8 cellular contexts compared by ENCODE assay signal in genomic region chr2:174771631-174772491, GRCh38. TPM values are rescaled to one million over a fixed set of nuclear protein-coding genes. Genes with fewer than 3 reads are reported as not detected.
A peak's percentile ranks its signal among the peaks of the same experiment; 100 is the strongest.
DNase-seq lines count a peak whose midpoint lies in the region; ATAC-seq, FAIRE-seq and TF ChIP-seq lines count a peak whose summit lies in the region.

No MANE protein-coding gene starts in this region.

- H3K4me1 ChIP-seq in CD8-positive, alpha-beta memory T cell (ENCODE audit: insufficient read depth, low read length), result peaks cover 12% of the 10 kb centered on the region
- H3K4me1 ChIP-seq in HUES48 (ENCODE audit: control insufficient read depth, insufficient read depth, low read length) (peaks cover 35% of the 10 kb centered on the region), PC-9 (replicated peaks; ENCODE audit: insufficient read depth) (0 out of 2 replicates have a peak, but pooled peaks cover 3% of the 10 kb centered on the region), GM12878 (ENCODE audit: control insufficient read depth, insufficient read depth, low read length) (no peaks in the 10 kb centered on the region), hepatocyte (ENCODE audit: insufficient read depth) (peaks cover 16% of the 10 kb centered on the region)

- H3K27me3 ChIP-seq in CD8-positive, alpha-beta memory T cell (ENCODE audit: insufficient read depth, low read length, poor library complexity, severe bottlenecking), result no peaks in the 10 kb centered on the region
- H3K27me3 ChIP-seq in HUES48 (ENCODE audit: control insufficient read depth, insufficient read depth, low read length) (no peaks in the 10 kb centered on the region), PC-9 (ENCODE audit: insufficient read depth, low read depth) (no peaks in the 10 kb centered on the region), GM12878 (replicated peaks in 1 of 2; ENCODE audit: control insufficient read depth in 2 of 2, insufficient read depth in 2 of 2, low read length in 1 of 2) (peaks cover 0 to 1% of the 10 kb centered on the region in 2 experiments; a peak in 1 of 4 replicates), hepatocyte (no peaks in the 10 kb centered on the region)

- H3K9ac ChIP-seq in HUES48 (ENCODE audit: low read depth, low read length) (peak overlapping the region; percentile 65), GM12878 (ENCODE audit: control insufficient read depth, insufficient read depth, low read length) (no peak overlapping the region)

- RAD21 ChIA-PET in GM12878 (lab: Charles Lee; ENCODE audit: unreplicated experiment), result interaction anchor here (0.6 to 7.2 kb wide), 8 partner anchors 19 to 219 kb away, joined by 3 to 46 read pairs (median 6); no protein-coding TSS in a partner anchor

- peak; percentile 65 for FAIRE-seq in GM12878 (lab: Jason Lieb, UNC)

- SMC1A ChIA-PET in GM12878 (lab: Charles Lee; ENCODE audit: uncharacterized antibody, unreplicated experiment), result interaction anchor here (0.6 to 3.0 kb wide), 9 partner anchors 10 to 237 kb away, joined by 3 to 26 read pairs (median 3); no protein-coding TSS in a partner anchor

- DNase-seq in CD8-positive, alpha-beta memory T cell, result peak in 1 of 5 donors; percentile 66
- DNase-seq in PC-9 (peak; percentile 70 to 82), GM12878 (ENCODE audit: low read depth, low spot score) (no peak), hepatocyte (ENCODE audit: low spot score) (peak; percentile 87), retinal pigment epithelial cell (ENCODE audit: low read depth) (no peak)

- no peak for TF ChIP-seq POLR2A in GM12878 (IDR thresholded peaks at IDR 0.05; ENCODE audit: low read depth, low read length)

- TF ChIP-seq RAD21 in GM12878 (IDR thresholded peaks at IDR 0.05; ENCODE audit: insufficient read depth, low read depth, low read length), result peak; percentile 67

- H3F3A ChIP-seq in PC-9 (ENCODE audit: insufficient read depth, low read depth), result no peaks in the 10 kb centered on the region

- peaks cover 0 to 12% of the 10 kb centered on the region in 2 donors for H3K27me3 Mint-ChIP-seq in CD8-positive, alpha-beta memory T cell

- in situ Hi-C loops in GM12878 (cut with MboI), result no loop called here

- CTCF ChIA-PET in CD8-positive, alpha-beta memory T cell (lab: Charles Lee), result interaction anchor here (0.6 to 6.7 kb wide), 17 partner anchors 9 to 219 kb away, joined by 3 to 49 read pairs (median 4); no protein-coding TSS in a partner anchor
- CTCF ChIA-PET in PC-9 (lab: Charles Lee), result interaction anchor here (0.5 to 3.6 kb wide), 20 partner anchors 9 to 1880 kb away, joined by 3 to 34 read pairs (median 3); no protein-coding TSS in a partner anchor
- CTCF ChIA-PET in GM12878 (lab: Yijun Ruan, JAX), result interaction anchor here (0.6 to 2.9 kb wide), 33 partner anchors 9 to 511 kb away, joined by 3 to 30 read pairs (median 4); no protein-coding TSS in a partner anchor

- no peaks in the 10 kb centered on the region for H3K9me3 ChIP-seq in CD8-positive, alpha-beta memory T cell (ENCODE audit: low read length)
- H3K9me3 ChIP-seq in HUES48 (ENCODE audit: control insufficient read depth, insufficient read depth, low read length), result no peaks in the 10 kb centered on the region
- H3K9me3 ChIP-seq in PC-9 (ENCODE audit: insufficient read depth, low read depth), result no peaks in the 10 kb centered on the region
- H3K9me3 ChIP-seq in GM12878 (replicated peaks; ENCODE audit: control insufficient read depth, insufficient read depth, low read length), result no peaks in the 10 kb centered on the region
- no peaks in the 10 kb centered on the region for H3K9me3 ChIP-seq in hepatocyte (ENCODE audit: low read depth)

- no TSS peak for BruUV-seq in PC-9 (replicated peaks; lab: Mats Ljungman, UMichigan)
- no TSS peak for BruUV-seq in GM12878 (replicated peaks; lab: Mats Ljungman, UMichigan)

- peak; percentile 73 for ATAC-seq in GM19438 (IDR thresholded peaks at IDR 0.05; ENCODE audit: low read depth, unreplicated experiment)
- peak; percentile 97 for ATAC-seq in GM12878
- ATAC-seq in GM21528 (IDR thresholded peaks at IDR 0.05; ENCODE audit: low FRiP score, unreplicated experiment), result no peak

- H3K4me3 Mint-ChIP-seq in CD8-positive, alpha-beta memory T cell, result no peak overlapping the region

- H3K27ac Mint-ChIP-seq in CD8-positive, alpha-beta memory T cell, result peak overlapping the region in 6 of 8 donors; percentile 20 to 85 (median 60)

- peak; percentile 97 for TF ChIP-seq CTCF in PC-9 (conservative IDR thresholded peaks at IDR 0.05)
- peak; percentile 50 to 72 (median 70) for TF ChIP-seq CTCF in GM12878 (IDR thresholded peaks at IDR 0.05 in 2 of 3, conservative IDR thresholded peaks at IDR 0.05 in 1 of 3; ENCODE audit: control insufficient read depth in 2 of 3, extremely low read depth in 1 of 3, insufficient read depth in 1 of 3, low read depth in 3 of 3, low read length in 3 of 3)
- TF ChIP-seq CTCF in hepatocyte (IDR thresholded peaks at IDR 0.05; ENCODE audit: poor library complexity), result peak; percentile 91
- peak; percentile 90 for TF ChIP-seq CTCF in retinal pigment epithelial cell (conservative IDR thresholded peaks at IDR 0.05; ENCODE audit: low read depth, low read length)

- H3K36me3 Mint-ChIP-seq in CD8-positive, alpha-beta memory T cell, result no peaks in the 10 kb centered on the region

- no peaks in the 10 kb centered on the region for H3K9me3 Mint-ChIP-seq in CD8-positive, alpha-beta memory T cell

- no peaks in the 10 kb centered on the region for H3K36me3 ChIP-seq in CD8-positive, alpha-beta memory T cell (ENCODE audit: insufficient read depth, low read length)
- H3K36me3 ChIP-seq in HUES48 (ENCODE audit: control insufficient read depth, insufficient read depth, low read length) (no peaks in the 10 kb centered on the region), PC-9 (ENCODE audit: low read depth) (no peaks in the 10 kb centered on the region), GM12878 (ENCODE audit: control insufficient read depth in 2 of 2, insufficient read depth in 2 of 2, low read length in 1 of 2) (no peaks in the 10 kb centered on the region), hepatocyte (replicated peaks; ENCODE audit: insufficient read depth, low read depth) (no peaks in the 10 kb centered on the region)

- H4K20me1 ChIP-seq in PC-9 (ENCODE audit: insufficient read depth), result no peaks in the 10 kb centered on the region
- no peaks in the 10 kb centered on the region for H4K20me1 ChIP-seq in GM12878 (ENCODE audit: control insufficient read depth, insufficient read depth)
- H4K20me1 ChIP-seq in hepatocyte (ENCODE audit: insufficient read depth, poor library complexity, severe bottlenecking), result no peaks in the 10 kb centered on the region

- peak overlapping the region; percentile 47 for H3K4me2 ChIP-seq in PC-9
- H3K4me2 ChIP-seq in GM12878 (ENCODE audit: control insufficient read depth, insufficient read depth), result no peak overlapping the region
- peak overlapping the region; percentile 71 for H3K4me2 ChIP-seq in hepatocyte

- H3K9me2 ChIP-seq in PC-9 (ENCODE audit: insufficient read depth) (no peaks in the 10 kb centered on the region), hepatocyte (replicated peaks; ENCODE audit: insufficient read depth) (no peaks in the 10 kb centered on the region)

- peaks cover 5 to 19% (median 16%) of the 10 kb centered on the region in 3 donors for H3K4me1 Mint-ChIP-seq in CD8-positive, alpha-beta memory T cell

- 5% methylated on average over 14 of the region's 14 CpGs for whole genome bisulfite sequencing in GM12878 (ENCODE audit: insufficient coverage, insufficient replicate concordance, low lambda C conversion rate, missing lambda C conversion rate)
- WGBS in hepatocyte (ENCODE audit: low lambda C conversion rate, missing lambda C conversion rate), result 25% methylated on average over 14 of the region's 14 CpGs

- intact Hi-C loops in PC-9 (cut with micrococcal nuclease; ENCODE audit: unreplicated experiment) (loop anchor here (1.0 to 5.0 kb wide), 3 partner anchors 23 to 213 kb away; no protein-coding TSS in a partner anchor), GM12878 (cut with micrococcal nuclease; ENCODE audit: unreplicated experiment) (loop anchor here (1.0 kb wide), 1 partner anchor 213 kb away; no protein-coding TSS in a partner anchor)

- H3K4me3 ChIP-seq in CD8-positive, alpha-beta memory T cell (ENCODE audit: low read length), result no peak overlapping the region
- no peak overlapping the region for H3K4me3 ChIP-seq in HUES48 (ENCODE audit: low read depth, low read length)
- no peak overlapping the region for H3K4me3 ChIP-seq in PC-9
- H3K4me3 ChIP-seq in GM12878, result no peak overlapping the region
- H3K4me3 ChIP-seq in hepatocyte, result no peak overlapping the region
- H3K4me3 ChIP-seq in retinal pigment epithelial cell (ENCODE audit: low read length), result no peak overlapping the region

- H3K79me2 ChIP-seq in PC-9 (ENCODE audit: low read depth), result no peaks in the 10 kb centered on the region
- H3K79me2 ChIP-seq in GM12878 (ENCODE audit: control insufficient read depth, insufficient read depth, low read length), result no peaks in the 10 kb centered on the region
- H3K79me2 ChIP-seq in hepatocyte, result no peaks in the 10 kb centered on the region

- TF ChIP-seq EP300 in GM12878 (IDR thresholded peaks at IDR 0.05; ENCODE audit: borderline replicate concordance in 1 of 2, control insufficient read depth in 1 of 2, low read depth in 2 of 2, low read length in 2 of 2), result no peak

- POLR2A ChIA-PET in CD8-positive, alpha-beta memory T cell (lab: Charles Lee), result no interaction called here
- POLR2A ChIA-PET in PC-9 (lab: Charles Lee; ENCODE audit: unreplicated experiment), result interaction anchor here (0.8 kb wide), 1 partner anchor 56 kb away, joined by 4 read pairs; no protein-coding TSS in a partner anchor
- POLR2A ChIA-PET in GM12878 (lab: Charles Lee), result no interaction called here

- no peak overlapping the region for H3K27ac ChIP-seq in CD8-positive, alpha-beta memory T cell (ENCODE audit: low read depth, low read length)
- H3K27ac ChIP-seq in HUES48 (ENCODE audit: low read depth, low read length), result peak overlapping the region; percentile 97
- H3K27ac ChIP-seq in PC-9, result no peak overlapping the region
- no peak overlapping the region for H3K27ac ChIP-seq in GM12878 (ENCODE audit: control insufficient read depth, insufficient read depth)
- H3K27ac ChIP-seq in hepatocyte, result peak overlapping the region; percentile 39

- no peak overlapping the region for H2AFZ ChIP-seq in PC-9
- H2AFZ ChIP-seq in GM12878 (ENCODE audit: control insufficient read depth, low read depth, low read length), result no peak overlapping the region
- H2AFZ ChIP-seq in hepatocyte, result peak overlapping the region; percentile 60

RNA-seq across cellular contexts. Expression of gene CHRNA1, which starts 7.6 kb away (rescaled TPM):
- total RNA-seq in CD8-positive, alpha-beta memory T cell, result not detected
- polyA plus RNA-seq in CD8-positive, alpha-beta memory T cell, result 0.43 TPM
- not detected in 2 replicates for total RNA-seq in PC-9 (2021)
- not detected in 2 replicates for total RNA-seq in GM12878 (2013; cell fraction: nucleolus; rRNA removed)
- total RNA-seq in GM12878 (2014; rRNA removed), result not detected in 2 replicates
- total RNA-seq in GM12878 (2014; rRNA removed; fragmentation: Illumina TruSeq; extraction: Trizol), result not detected in 2 replicates
- not detected in 2 replicates for total RNA-seq in GM12878 (2021)
- polyA plus RNA-seq in GM12878 (2011; ENCODE audit: low read depth), result not detected
- 0.05 and 0.06 TPM in 2 replicates for polyA plus RNA-seq in GM12878 (2011; rRNA removed)
- 0.05 and 0.09 TPM in 2 replicates for polyA plus RNA-seq in GM12878 (2011; cell fraction: cytosol; rRNA removed)
- polyA plus RNA-seq in GM12878 (2011; cell fraction: nucleus; rRNA removed), result 0.07 TPM in 1 of 2 replicates, not detected in the other
- polyA plus RNA-seq in GM12878 (2012), result not detected in 2 replicates
- polyA plus RNA-seq in GM12878 (2014; fragmentation: Illumina TruSeq; extraction: Trizol), result not detected in 2 replicates
- polyA plus RNA-seq in GM12878 (2014; fragmentation: Nextera tagmentation; extraction: Ambion mirVana), result not detected
- polyA plus RNA-seq in GM12878 (2014; rRNA removed), result not detected in 2 replicates
- under 1 TPM in 1 of 2 experiments, not detected in 1; 0.14 TPM for polyA plus RNA-seq in GM12878 (2016; fragmentation: Nextera tagmentation; extraction: Ambion mirVana)
- 0.15 TPM in 1 of 2 replicates, not detected in the other for polyA minus RNA-seq in GM12878 (2011; rRNA and poly(A)+ RNA removed)
- not detected in 2 replicates for polyA minus RNA-seq in GM12878 (2011; cell fraction: cytosol; rRNA and poly(A)+ RNA removed)
- 0.24 TPM in 1 of 2 replicates, not detected in the other for polyA minus RNA-seq in GM12878 (2011; cell fraction: nucleus; rRNA and poly(A)+ RNA removed)
- 1.9 and 2.5 TPM in 2 replicates for total RNA-seq in hepatocyte
- polyA plus RNA-seq in hepatocyte, result 1.5 and 1.6 TPM in 2 replicates

Comparison
In these comparisons a context has a peak if more than half of its experiments do, and no peak if none do; other contexts are left out.
1. DNase-seq: peak in PC-9 (2 of 2) and hepatocyte (single experiment); none in GM12878 (single experiment) and retinal pigment epithelial cell (single experiment).
2. H3K27ac ChIP-seq: peak in HUES48 (single experiment) and hepatocyte (single experiment); none in CD8-positive, alpha-beta memory T cell (single experiment), PC-9 (single experiment) and GM12878 (single experiment).
3. Peak in every context shown above with its lines, with median percentiles within 50 percentile points of each other: CTCF ChIP-seq.